15 cellular contexts compared by ENCODE assay signal in the genomic region with DNA sequence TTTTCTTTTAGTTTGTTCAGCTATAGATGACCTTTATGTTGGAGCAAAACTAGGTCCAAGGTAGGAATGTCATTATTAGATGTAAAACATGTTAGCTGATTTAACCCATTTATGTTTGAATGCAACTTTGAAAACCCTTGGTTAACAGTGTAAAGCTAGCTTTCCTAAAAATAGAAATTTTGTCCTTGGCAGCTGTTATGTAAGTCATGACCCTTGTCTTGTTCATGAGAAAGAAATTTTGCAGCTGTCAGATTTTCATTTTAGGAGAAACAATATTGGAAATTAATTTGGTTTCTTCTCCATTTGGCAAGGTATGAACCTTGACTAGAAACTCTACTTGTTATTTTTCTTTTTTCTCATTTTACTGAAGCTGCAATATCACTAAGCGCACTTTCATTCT. TPM values are rescaled to one million over a fixed set of nuclear protein-coding genes. Genes with fewer than 3 reads are reported as not detected.
A peak's percentile ranks its signal among the peaks of the same experiment; 100 is the strongest.
DNase-seq lines count a peak whose midpoint lies in the region; ATAC-seq, FAIRE-seq and TF ChIP-seq lines count a peak whose summit lies in the region.
"Had no signal": no experiment of that assay in that cellular context is flagged by ENCODE, and none has a peak within 500 bp of the region (broad histone marks: within the 10 kb centered on the region; RNA-seq: fewer than 3 reads in every experiment).

No MANE protein-coding gene starts in this region.

- H3K4me3 ChIP-seq in adipocyte (ENCODE audit: low read length) (peak overlapping the region; percentile 8), fibroblast of the aortic adventitia (ENCODE audit: low read depth, low read length) (no peak overlapping the region)
- H3K4me3 ChIP-seq: BLaER1 treated with 17β-estradiol and CSF1 and Interleukin-3, amounts not matched to agents 10 nM and 100 nM; GM23248 had no signal

- H3K36me3 ChIP-seq in adipocyte (ENCODE audit: control insufficient read depth, insufficient read depth, low read length, severe bottlenecking) = peaks cover under 1% of the 10 kb centered on the region
- H3K36me3 ChIP-seq: BLaER1 treated with 17β-estradiol and CSF1 and Interleukin-3, amounts not matched to agents 10 nM and 100 nM had no signal

- peaks cover 1% of the 10 kb centered on the region for H3K36me3 Mint-ChIP-seq in progenitor cell of endocrine pancreas (ENCODE audit: insufficient read depth)
- H3K36me3 Mint-ChIP-seq in endothelial cell (ENCODE audit: low read depth, unreplicated experiment) = no peaks in the 10 kb centered on the region
- H3K36me3 Mint-ChIP-seq: CD4-positive, CD25-positive, alpha-beta regulatory T cell had no signal

- H3K4me3 Mint-ChIP-seq in progenitor cell of endocrine pancreas (ENCODE audit: low read depth) = no peak overlapping the region
- no peak overlapping the region for H3K4me3 Mint-ChIP-seq in endothelial cell (ENCODE audit: unreplicated experiment)
- H3K4me3 Mint-ChIP-seq: CD4-positive, CD25-positive, alpha-beta regulatory T cell; IgD-negative memory B cell had no signal

- DNase-seq in H54 (ENCODE audit: insufficient read length, low spot score) = no peak
- no peak for DNase-seq in adipocyte (ENCODE audit: low read depth)
- peak; percentile 4 for DNase-seq in fibroblast of the aortic adventitia (ENCODE audit: low read depth)
- DNase-seq in progenitor cell of endocrine pancreas (ENCODE audit: low spot score, unreplicated experiment) = no peak
- no peak for DNase-seq in endothelial cell (ENCODE audit: low spot score)
- DNase-seq: ACHN; CD4-positive, CD25-positive, alpha-beta regulatory T cell; DMS53; GF-D8; GM23248; H7 had no signal

- FAIRE-seq in H54 (lab: Jason Lieb, UNC) = peak; percentile 45

- ATAC-seq in HG02973 (IDR thresholded peaks at IDR 0.05; ENCODE audit: unreplicated experiment) = no peak
- ATAC-seq in GM21529 (IDR thresholded peaks at IDR 0.05; ENCODE audit: unreplicated experiment) = no peak

- TF ChIP-seq CTCF in fibroblast of the aortic adventitia (IDR thresholded peaks at IDR 0.05; ENCODE audit: insufficient read depth, low read length) = no peak
- TF ChIP-seq CTCF in progenitor cell of endocrine pancreas (IDR thresholded peaks at IDR 0.05; ENCODE audit: unreplicated experiment) = no peak
- no peak for TF ChIP-seq CTCF in endothelial cell (IDR thresholded peaks at IDR 0.05; ENCODE audit: unreplicated experiment)

- no peaks in the 10 kb centered on the region for H3K9me3 ChIP-seq in adipocyte (ENCODE audit: control insufficient read depth, low read length)
- H3K9me3 ChIP-seq: BLaER1 treated with 17β-estradiol and CSF1 and Interleukin-3, amounts not matched to agents 10 nM and 100 nM had no signal

- no peak for TF ChIP-seq POLR2A in H54 (IDR thresholded peaks at IDR 0.05; ENCODE audit: low read depth, low read length)

- H3K9me3 Mint-ChIP-seq in progenitor cell of endocrine pancreas (ENCODE audit: low read depth) (no peaks in the 10 kb centered on the region), endothelial cell (ENCODE audit: unreplicated experiment) (no peaks in the 10 kb centered on the region)
- H3K9me3 Mint-ChIP-seq: CD4-positive, CD25-positive, alpha-beta regulatory T cell; IgD-negative memory B cell had no signal

- peak overlapping the region; percentile 14 for H3K27ac Mint-ChIP-seq in progenitor cell of endocrine pancreas
- H3K27ac Mint-ChIP-seq in endothelial cell (ENCODE audit: unreplicated experiment) = no peak overlapping the region
- H3K27ac Mint-ChIP-seq: CD4-positive, CD25-positive, alpha-beta regulatory T cell; IgD-negative memory B cell had no signal

- H3K27me3 ChIP-seq in adipocyte (replicated peaks; ENCODE audit: control insufficient read depth, insufficient read depth, low read length) = no peaks in the 10 kb centered on the region
- H3K27me3 ChIP-seq: BLaER1 treated with 17β-estradiol and CSF1 and Interleukin-3, amounts not matched to agents 10 nM and 100 nM had no signal

- H3K4me1 Mint-ChIP-seq in progenitor cell of endocrine pancreas (ENCODE audit: low read depth) (no peaks in the 10 kb centered on the region), endothelial cell (ENCODE audit: unreplicated experiment) (no peaks in the 10 kb centered on the region)
- H3K4me1 Mint-ChIP-seq: IgD-negative memory B cell had no signal

- no peaks in the 10 kb centered on the region for H3K27me3 Mint-ChIP-seq in progenitor cell of endocrine pancreas
- H3K27me3 Mint-ChIP-seq in endothelial cell (ENCODE audit: unreplicated experiment) = peaks cover 1% of the 10 kb centered on the region
- H3K27me3 Mint-ChIP-seq: IgD-negative memory B cell had no signal

- H3K4me1 ChIP-seq in adipocyte (ENCODE audit: control insufficient read depth, insufficient read depth, low read length) = peaks cover 40% of the 10 kb centered on the region
- H3K4me1 ChIP-seq: BLaER1 treated with 17β-estradiol and CSF1 and Interleukin-3, amounts not matched to agents 10 nM and 100 nM had no signal

- no peak overlapping the region for H3K9ac ChIP-seq in adipocyte (ENCODE audit: low read length)
- H3K9ac ChIP-seq: BLaER1 treated with 17β-estradiol and CSF1 and Interleukin-3, amounts not matched to agents 10 nM and 100 nM; GM23248 had no signal

RNA-seq across cellular contexts. Expression of a gene that starts 23.9 kb away (rescaled TPM):
- total RNA-seq in fibroblast of the aortic adventitia (ENCODE audit: low replicate concordance) = 57.1 and 166 TPM in 2 replicates
- 150 and 156 TPM in 2 replicates for total RNA-seq in progenitor cell of endocrine pancreas
- 86.1 TPM for total RNA-seq in endothelial cell (ENCODE audit: unreplicated experiment)
